ENCODE assay signal across 14 cellular contexts in the genomic region with DNA sequence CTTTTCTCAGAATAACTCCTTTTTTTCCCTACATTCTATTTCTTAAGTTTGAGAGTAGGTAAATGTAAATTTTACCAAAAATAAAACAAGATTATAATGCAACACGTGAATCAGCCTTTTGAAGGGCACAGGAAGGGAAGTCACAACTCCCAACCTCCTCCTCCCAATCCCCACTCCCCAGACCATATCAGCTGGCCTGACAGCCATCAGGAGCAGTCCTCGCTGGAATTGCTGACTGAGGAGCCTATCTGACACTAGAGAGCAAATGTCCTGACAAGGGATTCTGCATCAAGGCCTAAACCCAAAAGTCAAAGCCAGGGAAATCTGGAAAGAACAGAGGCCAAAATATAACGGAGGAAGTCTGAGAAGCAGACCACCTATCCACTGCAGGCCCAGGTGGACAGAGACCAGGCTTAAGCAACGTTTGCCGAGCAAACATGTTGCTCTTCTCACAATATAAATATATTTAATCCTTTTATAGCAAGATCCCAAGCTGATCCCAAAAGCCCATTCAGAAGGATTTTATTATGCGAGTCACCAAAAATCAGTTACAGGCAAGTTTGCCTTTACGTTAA. TPM values are rescaled to one million over a fixed set of nuclear protein-coding genes. Genes with fewer than 3 reads are reported as not detected.
DNase-seq lines count a peak whose midpoint lies in the region; ATAC-seq and TF ChIP-seq lines count a peak whose summit lies in the region.
"Had no signal": no experiment of that assay in that cellular context is flagged by ENCODE, and none has a peak within 500 bp of the region (broad histone marks: within the 10 kb centered on the region; RNA-seq: fewer than 3 reads in every experiment).

No MANE protein-coding gene starts in this region.

- H3K9me2 ChIP-seq in SU-DHL-6 (replicated peaks; ENCODE audit: insufficient read depth, low read length): no peaks in the 10 kb centered on the region

- no peak overlapping the region; the same call in 1 of the 2 replicates for H3K27ac ChIP-seq in SU-DHL-6 (ENCODE audit: low read depth, low read length)
- H3K27ac ChIP-seq in right atrium auricular region: peak overlapping the region; percentile 93 to 96
- peak overlapping the region; percentile 98 to 99 (median 99) for H3K27ac ChIP-seq in gastrocnemius medialis
- H3K27ac ChIP-seq in Peyer's patch: no peak overlapping the region
- H3K27ac ChIP-seq in adrenal gland: no peak overlapping the region

- H3K27me3 ChIP-seq in SU-DHL-6 (ENCODE audit: low read length) (no peaks in the 10 kb centered on the region), right atrium auricular region (no peaks in the 10 kb centered on the region), gastrocnemius medialis (no peaks in the 10 kb centered on the region), Peyer's patch (no peaks in the 10 kb centered on the region), adrenal gland (no peaks in the 10 kb centered on the region)

- no peak for ATAC-seq in gastrocnemius medialis

- peaks cover 21% of the 10 kb centered on the region for H3F3A ChIP-seq in SU-DHL-6 (ENCODE audit: insufficient read depth)

- no peaks in the 10 kb centered on the region for H3K36me3 ChIP-seq in SU-DHL-6 (ENCODE audit: low read length)
- H3K36me3 ChIP-seq in right atrium auricular region: no peaks in the 10 kb centered on the region
- no peaks in the 10 kb centered on the region for H3K36me3 ChIP-seq in gastrocnemius medialis
- H3K36me3 ChIP-seq in Peyer's patch: no peaks in the 10 kb centered on the region
- H3K36me3 ChIP-seq in adrenal gland (replicated peaks in 1 of 2): no peaks in the 10 kb centered on the region

- intact Hi-C loops in gastrocnemius medialis (cut with DNase I; ENCODE audit: low total_unique reads) (loop anchor here (2.0 to 10.0 kb wide), 4 partner anchors 25 to 1065 kb away; no protein-coding TSS in a partner anchor), posterior cingulate gyrus (cut with DNase I) (loop anchor here (5.0 kb wide), 2 partner anchors 37 to 57 kb away; a partner anchor contains a TSS), adrenal gland (cut with DNase I) (no loop called here)

- no peak overlapping the region for H2AFZ ChIP-seq in SU-DHL-6 (ENCODE audit: low read depth, low read length, severe bottlenecking)

- DNase-seq in DMS53 (lab: John Stamatoyannopoulos, UW) (peak; percentile 3), DMS53 treated with DMSO at 0.1 percent for 48 hours (lab: John Stamatoyannopoulos, UW; ENCODE audit: unreplicated experiment) (no peak), right atrium auricular region (ENCODE audit: low spot score) (no peak), gastrocnemius medialis (no peak), posterior cingulate gyrus (no peak), Peyer's patch (no peak), adrenal gland (no peak)
- DNase-seq: 8988T; activated CD4-positive, CD25-positive, alpha-beta regulatory T cell treated with anti-CD3 and anti-CD28 coated beads, Interleukin-2, amount 50 U/mL, for 72 hours; CD4-positive, CD25-positive, alpha-beta regulatory T cell; GF-D8; NCI-H446; stimulated activated CD4-positive, alpha-beta T cell treated with anti-CD3 and anti-CD28 coated beads, Interleukin-2, amount 100 ng/mL, for 48 hours had no signal

- H3K4me3 ChIP-seq in SU-DHL-6 (ENCODE audit: insufficient read depth, low read length, poor library complexity, severe bottlenecking) (no peak overlapping the region), right atrium auricular region (no peak overlapping the region), gastrocnemius medialis (peak overlapping the region in 3 of 4 donors; percentile 89 to 97 (median 95)), Peyer's patch (no peak overlapping the region), adrenal gland (no peak overlapping the region)

- peak overlapping the region; percentile 75 for H3K4me2 ChIP-seq in SU-DHL-6 (ENCODE audit: low read depth, low read length, poor library complexity, severe bottlenecking)

- H3K9ac ChIP-seq in SU-DHL-6 (ENCODE audit: low read length): no peak overlapping the region

- H3K9me3 ChIP-seq in SU-DHL-6 (ENCODE audit: insufficient read depth, low read length) (no peaks in the 10 kb centered on the region), right atrium auricular region (no peaks in the 10 kb centered on the region), gastrocnemius medialis (no peaks in the 10 kb centered on the region), Peyer's patch (no peaks in the 10 kb centered on the region), adrenal gland (replicated peaks in 1 of 3) (no peaks in the 10 kb centered on the region)

- H3K4me1 ChIP-seq in right atrium auricular region (peaks cover 0 to 49% of the 10 kb centered on the region in 2 donors), gastrocnemius medialis (peaks cover 58 to 65% of the 10 kb centered on the region in 2 donors), Peyer's patch (peaks cover 0 to 17% (median 2%) of the 10 kb centered on the region in 4 donors), adrenal gland (replicated peaks in 1 of 2) (peaks cover 18 to 20% of the 10 kb centered on the region in 2 donors)

- 71 to 81% (median 75%) methylated on average over 7 of the region's 7 CpGs for whole genome bisulfite sequencing in adrenal gland, 4 donors

- peaks cover 70% of the 10 kb centered on the region for H3K79me2 ChIP-seq in SU-DHL-6 (ENCODE audit: insufficient read depth, low read length)

- TF ChIP-seq CTCF in SU-DHL-6 (IDR thresholded peaks at IDR 0.05; ENCODE audit: insufficient read depth, low read length, poor library complexity, severe bottlenecking) (no peak), right atrium auricular region (IDR thresholded peaks at IDR 0.05) (no peak), gastrocnemius medialis (IDR thresholded peaks at IDR 0.05 in 4 of 5, conservative IDR thresholded peaks at IDR 0.05 in 1 of 5) (no peak), Peyer's patch (IDR thresholded peaks at IDR 0.05) (no peak), adrenal gland (IDR thresholded peaks at IDR 0.05) (no peak)

- in situ Hi-C loops in gastrocnemius medialis (cut with MboI; ENCODE audit: low sequenced_read_pairs in 4 of 4): no loop called here

- H4K20me1 ChIP-seq in SU-DHL-6 (ENCODE audit: low read depth, low read length): no peaks in the 10 kb centered on the region; the same call in 1 of the 2 replicates

- TF ChIP-seq POLR2A in gastrocnemius medialis (IDR thresholded peaks at IDR 0.05) (no peak), Peyer's patch (IDR thresholded peaks at IDR 0.05) (no peak), adrenal gland (IDR thresholded peaks at IDR 0.05) (no peak)

RNA-seq across cellular contexts. Expression of a gene that starts 2.5 kb away (rescaled TPM):
- total RNA-seq in right atrium auricular region (10 to 100 TPM; 56.4 to 98.0 TPM), gastrocnemius medialis (100 to 1,000 TPM in 2 of 4 donors, 10 to 100 TPM in 2; 53.6 to 173 (median 106) TPM), Peyer's patch (1 to 10 TPM in 2 of 4 donors, under 1 TPM in 2; 0.53 to 5.0 (median 2.9) TPM), adrenal gland (10 to 100 TPM; 22.8 to 42.1 (median 37.6) TPM)
- polyA plus RNA-seq in adrenal gland: 10 to 100 TPM in 1 of 3 donors, 1 to 10 TPM in 2; 4.8 to 26.2 (median 9.2) TPM

RNA-seq across cellular contexts. Expression of a gene that starts 23.4 kb away (rescaled TPM):
- total RNA-seq in right atrium auricular region (10 to 100 TPM in 1 of 2 donors, 1 to 10 TPM in 1; 9.2 to 12.3 TPM), gastrocnemius medialis (1 to 10 TPM; 1.6 to 6.8 (median 2.9) TPM), Peyer's patch (10 to 100 TPM in 1 of 4 donors, 1 to 10 TPM in 2, under 1 TPM in 1; 0.57 to 11.6 (median 3.0) TPM), adrenal gland (10 to 100 TPM in 3 of 8 donors, 1 to 10 TPM in 5; 4.8 to 16.6 (median 8.8) TPM)
- polyA plus RNA-seq in adrenal gland: 1 to 10 TPM; 2.8 to 8.7 (median 5.1) TPM

RNA-seq across cellular contexts. Expression of a gene that starts 57.0 kb away (rescaled TPM):
- total RNA-seq in right atrium auricular region (10 to 100 TPM; 13.8 to 15.6 TPM), gastrocnemius medialis (10 to 100 TPM; 10.5 to 15.1 (median 14.6) TPM), Peyer's patch (10 to 100 TPM; 35.0 to 57.8 (median 44.7) TPM), adrenal gland (10 to 100 TPM; 27.9 to 55.4 (median 37.9) TPM)
- 10 to 100 TPM; 18.4 to 65.6 (median 22.4) TPM for polyA plus RNA-seq in adrenal gland

Comparison
In these comparisons a context has a peak if more than half of its experiments do, and no peak if none do; other contexts are left out.
1. H3K27ac ChIP-seq: peak in right atrium auricular region (2 of 2) and gastrocnemius medialis (4 of 4); none in SU-DHL-6 (single experiment), Peyer's patch (0 of 4) and adrenal gland (0 of 5).
2. H3K4me3 ChIP-seq: peak in gastrocnemius medialis (3 of 4); none in SU-DHL-6 (single experiment), right atrium auricular region (0 of 2), Peyer's patch (0 of 4) and adrenal gland (0 of 4).
3. RNA of a gene that starts 2.5 kb away (total RNA-seq): 53.6 to 173 TPM in gastrocnemius medialis, 56.4 to 98.0 TPM in right atrium auricular region and 22.8 to 42.1 TPM in adrenal gland; 0.53 to 5.0 TPM in Peyer's patch; every median in the first group is over 4 times any median in the second.
4. intact Hi-C loops: an anchor here in gastrocnemius medialis (2.0 to 10.0 kb wide) and posterior cingulate gyrus (5.0 kb wide); none called in adrenal gland.